In genomic region chr15:82597815-82598214, GRCh38 we compare ENCODE assay signal across 27 cellular contexts. TPM values are rescaled to one million over a fixed set of nuclear protein-coding genes. Genes with fewer than 3 reads are reported as not detected.
"Had no signal": no experiment of that assay in that cellular context is flagged by ENCODE, and none has a peak within 500 bp of the region (broad histone marks: within the 10 kb centered on the region; RNA-seq: fewer than 3 reads in every experiment).

No MANE protein-coding gene starts in this region.

- H3K36me3 ChIP-seq: neural progenitor cell, ovary, right lobe of liver, sigmoid colon, suprapubic skin, tibial artery, transverse colon, upper lobe of right lung, uterus had no signal

- H3K79me2 ChIP-seq: parathyroid adenoma had no signal

- H2AFZ ChIP-seq: neural progenitor cell, parathyroid adenoma had no signal

- H3K9ac ChIP-seq: neural progenitor cell, parathyroid adenoma had no signal

- H3K9me3 ChIP-seq: ovary, psoas muscle, right lobe of liver, sigmoid colon, suprapubic skin, testis, tibial artery, transverse colon, upper lobe of right lung, uterus had no signal

- H3K27me3 ChIP-seq: neural progenitor cell, ovary, sigmoid colon, suprapubic skin, testis, tibial artery, transverse colon, uterus had no signal

- H3K27ac ChIP-seq: neural progenitor cell, ovary, parathyroid adenoma, psoas muscle, right lobe of liver, sigmoid colon, suprapubic skin, testis, tibial artery, transverse colon, upper lobe of right lung, uterus had no signal

- H3K4me3 ChIP-seq: neural progenitor cell, ovary, psoas muscle, right lobe of liver, sigmoid colon, suprapubic skin, testis, tibial artery, transverse colon, upper lobe of right lung, uterus had no signal

- H3K4me2 ChIP-seq: neural progenitor cell had no signal

- DNase-seq: natural killer cell; occipital lobe; ovary; posterior cingulate gyrus; psoas muscle; right cardiac atrium; right lobe of liver; sigmoid colon; small intestine; stimulated activated CD4-positive, alpha-beta T cell treated with anti-CD3 and anti-CD28 coated beads, Interleukin-15, amount 100 ng/mL, for 24 hours; stimulated activated CD4-positive, alpha-beta T cell treated with anti-CD3 and anti-CD28 coated beads, Interleukin-2, amount 100 ng/mL, for 24 hours; stimulated activated CD4-positive, alpha-beta T cell treated with anti-CD3 and anti-CD28 coated beads, Interleukin-4, amount 100 ng/mL, for 1 hour; stimulated activated CD4-positive, alpha-beta T cell treated with anti-CD3 and anti-CD28 coated beads, Interleukin-4, amount 100 ng/mL, for 4 hours; stimulated activated CD8-positive, alpha-beta memory T cell treated with anti-CD3 and anti-CD28 coated beads, Interleukin-4, amount 100 ng/mL, for 48 hours; stimulated activated naive CD4-positive, alpha-beta T cell; stimulated activated naive CD8-positive, alpha-beta T cell treated with anti-CD3 and anti-CD28 coated beads, Interleukin-15, amount 100 ng/mL, for 72 hours; stimulated activated naive CD8-positive, alpha-beta T cell treated with anti-CD3 and anti-CD28 coated beads, Interleukin-15, Interleukin-2, amounts not matched to agents 100 U/mL and 50 U/mL, for 24 hours; substantia nigra; testis; tibial artery; transverse colon; upper lobe of right lung; uterus had no signal

- H3K4me1 ChIP-seq: neural progenitor cell, psoas muscle, right lobe of liver, sigmoid colon, suprapubic skin, testis, tibial artery, transverse colon, upper lobe of right lung, uterus had no signal

- ATAC-seq: natural killer cell; psoas muscle; right cardiac atrium; right lobe of liver; stimulated activated memory B cell treated with anti-CD40 and anti-IgM and Interleukin-4, amounts not matched to agents 10 μg/mL and 1 μg/mL and 100 μg/mL, for 72 hours; stimulated activated naive CD8-positive, alpha-beta T cell treated with anti-CD3 and anti-CD28 coated beads, Interleukin-15, amount 100 ng/mL, for 72 hours; stimulated activated naive CD8-positive, alpha-beta T cell treated with anti-CD3 and anti-CD28 coated beads, Interleukin-15, Interleukin-2, amounts not matched to agents 100 U/mL and 50 U/mL, for 24 hours; upper lobe of right lung had no signal

RNA-seq across cellular contexts. Expression of gene CPEB1, which starts 49.3 kb away (rescaled TPM):
- total RNA-seq: natural killer cell, right lobe of liver had no signal
